ENCODE assay signal across 1 cellular context in the genomic region with DNA sequence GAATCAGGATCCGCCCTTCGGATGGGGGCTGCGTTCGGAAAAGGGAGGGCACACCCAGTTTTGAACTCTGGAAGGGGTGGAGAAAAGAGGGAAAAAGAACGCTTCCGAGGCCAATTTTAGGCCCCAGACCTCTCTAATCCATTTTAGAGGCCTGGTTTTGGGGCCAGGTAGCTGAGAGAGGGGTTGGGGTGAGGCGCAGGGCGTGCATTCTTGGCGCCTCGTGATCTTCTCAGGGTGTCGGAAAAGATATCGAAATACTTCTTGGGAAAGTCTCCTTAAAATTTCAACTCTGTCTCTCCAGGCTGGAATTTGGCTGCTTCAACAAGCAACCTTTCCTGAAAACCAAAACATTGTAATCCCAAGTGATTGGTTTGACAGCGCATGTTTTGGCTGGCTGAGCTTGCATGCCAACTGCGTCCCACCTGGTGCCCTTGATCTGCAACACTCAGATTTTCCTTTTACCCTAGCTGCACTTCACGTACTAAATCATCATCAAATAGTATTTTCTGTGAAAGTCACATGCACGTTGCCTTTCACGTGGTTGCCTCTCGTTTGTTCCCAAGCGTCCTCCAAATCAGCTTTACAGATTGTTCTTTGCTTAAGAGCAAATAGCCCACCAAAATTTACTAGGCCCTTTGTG.
TF ChIP-seq lines count a peak whose summit lies in the region.

No MANE protein-coding gene starts in this region.

TF ChIP-seq in HepG2, 621 proteins besides CTCF, POLR2A, EP300 and RAD21 (continued from another document and continues in another):
- TF ChIP-seq, protein P1, sequence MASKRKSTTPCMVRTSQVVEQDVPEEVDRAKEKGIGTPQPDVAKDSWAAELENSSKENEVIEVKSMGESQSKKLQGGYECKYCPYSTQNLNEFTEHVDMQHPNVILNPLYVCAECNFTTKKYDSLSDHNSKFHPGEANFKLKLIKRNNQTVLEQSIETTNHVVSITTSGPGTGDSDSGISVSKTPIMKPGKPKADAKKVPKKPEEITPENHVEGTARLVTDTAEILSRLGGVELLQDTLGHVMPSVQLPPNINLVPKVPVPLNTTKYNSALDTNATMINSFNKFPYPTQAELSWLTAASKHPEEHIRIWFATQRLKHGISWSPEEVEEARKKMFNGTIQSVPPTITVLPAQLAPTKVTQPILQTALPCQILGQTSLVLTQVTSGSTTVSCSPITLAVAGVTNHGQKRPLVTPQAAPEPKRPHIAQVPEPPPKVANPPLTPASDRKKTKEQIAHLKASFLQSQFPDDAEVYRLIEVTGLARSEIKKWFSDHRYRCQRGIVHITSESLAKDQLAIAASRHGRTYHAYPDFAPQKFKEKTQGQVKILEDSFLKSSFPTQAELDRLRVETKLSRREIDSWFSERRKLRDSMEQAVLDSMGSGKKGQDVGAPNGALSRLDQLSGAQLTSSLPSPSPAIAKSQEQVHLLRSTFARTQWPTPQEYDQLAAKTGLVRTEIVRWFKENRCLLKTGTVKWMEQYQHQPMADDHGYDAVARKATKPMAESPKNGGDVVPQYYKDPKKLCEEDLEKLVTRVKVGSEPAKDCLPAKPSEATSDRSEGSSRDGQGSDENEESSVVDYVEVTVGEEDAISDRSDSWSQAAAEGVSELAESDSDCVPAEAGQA (IDR thresholded peaks at IDR 0.05; ENCODE audit: low read depth) = no peak
- TF ChIP-seq, protein P1 (CRISPR knock-in tag; IDR thresholded peaks at IDR 0.05; ENCODE audit: borderline replicate concordance) = no peak
- TF ChIP-seq ESRRA (CRISPR knock-in tag; IDR thresholded peaks at IDR 0.05; ENCODE audit: low read depth) = peak; percentile 63; the same call in 1 of the 2 replicates
- no peak for TF ChIP-seq ZNF317 (CRISPR knock-in tag; IDR thresholded peaks at IDR 0.05)
- no peak for TF ChIP-seq ZNF782 (CRISPR knock-in tag; IDR thresholded peaks at IDR 0.05; ENCODE audit: borderline replicate concordance)
- no peak for TF ChIP-seq U2AF1 (optimal IDR thresholded peaks at IDR 0.05; ENCODE audit: low read depth, low read length)
- no peak for TF ChIP-seq ZNF496 (CRISPR knock-in tag; IDR thresholded peaks at IDR 0.05; ENCODE audit: insufficient replicate concordance)
- TF ChIP-seq, protein P2, sequence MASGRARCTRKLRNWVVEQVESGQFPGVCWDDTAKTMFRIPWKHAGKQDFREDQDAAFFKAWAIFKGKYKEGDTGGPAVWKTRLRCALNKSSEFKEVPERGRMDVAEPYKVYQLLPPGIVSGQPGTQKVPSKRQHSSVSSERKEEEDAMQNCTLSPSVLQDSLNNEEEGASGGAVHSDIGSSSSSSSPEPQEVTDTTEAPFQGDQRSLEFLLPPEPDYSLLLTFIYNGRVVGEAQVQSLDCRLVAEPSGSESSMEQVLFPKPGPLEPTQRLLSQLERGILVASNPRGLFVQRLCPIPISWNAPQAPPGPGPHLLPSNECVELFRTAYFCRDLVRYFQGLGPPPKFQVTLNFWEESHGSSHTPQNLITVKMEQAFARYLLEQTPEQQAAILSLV (CRISPR knock-in tag; IDR thresholded peaks at IDR 0.05; ENCODE audit: borderline replicate concordance) = no peak; the same call in 1 of the 2 replicates
- TF ChIP-seq, protein P3, sequence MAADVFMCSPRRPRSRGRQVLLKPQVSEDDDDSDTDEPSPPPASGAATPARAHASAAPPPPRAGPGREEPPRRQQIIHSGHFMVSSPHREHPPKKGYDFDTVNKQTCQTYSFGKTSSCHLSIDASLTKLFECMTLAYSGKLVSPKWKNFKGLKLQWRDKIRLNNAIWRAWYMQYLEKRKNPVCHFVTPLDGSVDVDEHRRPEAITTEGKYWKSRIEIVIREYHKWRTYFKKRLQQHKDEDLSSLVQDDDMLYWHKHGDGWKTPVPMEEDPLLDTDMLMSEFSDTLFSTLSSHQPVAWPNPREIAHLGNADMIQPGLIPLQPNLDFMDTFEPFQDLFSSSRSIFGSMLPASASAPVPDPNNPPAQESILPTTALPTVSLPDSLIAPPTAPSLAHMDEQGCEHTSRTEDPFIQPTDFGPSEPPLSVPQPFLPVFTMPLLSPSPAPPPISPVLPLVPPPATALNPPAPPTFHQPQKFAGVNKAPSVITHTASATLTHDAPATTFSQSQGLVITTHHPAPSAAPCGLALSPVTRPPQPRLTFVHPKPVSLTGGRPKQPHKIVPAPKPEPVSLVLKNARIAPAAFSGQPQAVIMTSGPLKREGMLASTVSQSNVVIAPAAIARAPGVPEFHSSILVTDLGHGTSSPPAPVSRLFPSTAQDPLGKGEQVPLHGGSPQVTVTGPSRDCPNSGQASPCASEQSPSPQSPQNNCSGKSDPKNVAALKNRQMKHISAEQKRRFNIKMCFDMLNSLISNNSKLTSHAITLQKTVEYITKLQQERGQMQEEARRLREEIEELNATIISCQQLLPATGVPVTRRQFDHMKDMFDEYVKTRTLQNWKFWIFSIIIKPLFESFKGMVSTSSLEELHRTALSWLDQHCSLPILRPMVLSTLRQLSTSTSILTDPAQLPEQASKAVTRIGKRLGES (CRISPR knock-in tag; IDR thresholded peaks at IDR 0.05; ENCODE audit: borderline replicate concordance) = no peak
- TF ChIP-seq ZNF160 (CRISPR knock-in tag; IDR thresholded peaks at IDR 0.05) = no peak
- TF ChIP-seq ARNTL (CRISPR knock-in tag; IDR thresholded peaks at IDR 0.05) = peak; percentile 48; the same call in 1 of the 2 replicates
- no peak for TF ChIP-seq IRX3 (CRISPR knock-in tag; IDR thresholded peaks at IDR 0.05; ENCODE audit: borderline replicate concordance, low read depth)
- no peak for TF ChIP-seq ZNF3 (CRISPR knock-in tag; IDR thresholded peaks at IDR 0.05)
- no peak for TF ChIP-seq POLR2G (IDR thresholded peaks at IDR 0.05; ENCODE audit: low read depth, low read length)
- TF ChIP-seq ARID2 (CRISPR knock-in tag; IDR thresholded peaks at IDR 0.05; ENCODE audit: borderline replicate concordance) = no peak
- TF ChIP-seq ZNF768 (CRISPR knock-in tag; IDR thresholded peaks at IDR 0.05) = no peak
- no peak for TF ChIP-seq ZC3H13 (CRISPR knock-in tag; IDR thresholded peaks at IDR 0.05)
- no peak for TF ChIP-seq ZNF562 (CRISPR knock-in tag; IDR thresholded peaks at IDR 0.05; ENCODE audit: borderline replicate concordance)
- TF ChIP-seq ZNF766 (CRISPR knock-in tag; IDR thresholded peaks at IDR 0.05; ENCODE audit: borderline replicate concordance) = no peak
- TF ChIP-seq ZNF234 (CRISPR knock-in tag; conservative IDR thresholded peaks at IDR 0.05) = no peak
- no peak; the same call in 1 of the 2 replicates for TF ChIP-seq TOE1 (CRISPR knock-in tag; IDR thresholded peaks at IDR 0.05)
- no peak for TF ChIP-seq ZNF792 (CRISPR knock-in tag; IDR thresholded peaks at IDR 0.05)
- TF ChIP-seq, protein P4, sequence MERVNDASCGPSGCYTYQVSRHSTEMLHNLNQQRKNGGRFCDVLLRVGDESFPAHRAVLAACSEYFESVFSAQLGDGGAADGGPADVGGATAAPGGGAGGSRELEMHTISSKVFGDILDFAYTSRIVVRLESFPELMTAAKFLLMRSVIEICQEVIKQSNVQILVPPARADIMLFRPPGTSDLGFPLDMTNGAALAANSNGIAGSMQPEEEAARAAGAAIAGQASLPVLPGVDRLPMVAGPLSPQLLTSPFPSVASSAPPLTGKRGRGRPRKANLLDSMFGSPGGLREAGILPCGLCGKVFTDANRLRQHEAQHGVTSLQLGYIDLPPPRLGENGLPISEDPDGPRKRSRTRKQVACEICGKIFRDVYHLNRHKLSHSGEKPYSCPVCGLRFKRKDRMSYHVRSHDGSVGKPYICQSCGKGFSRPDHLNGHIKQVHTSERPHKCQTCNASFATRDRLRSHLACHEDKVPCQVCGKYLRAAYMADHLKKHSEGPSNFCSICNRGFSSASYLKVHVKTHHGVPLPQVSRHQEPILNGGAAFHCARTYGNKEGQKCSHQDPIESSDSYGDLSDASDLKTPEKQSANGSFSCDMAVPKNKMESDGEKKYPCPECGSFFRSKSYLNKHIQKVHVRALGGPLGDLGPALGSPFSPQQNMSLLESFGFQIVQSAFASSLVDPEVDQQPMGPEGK (CRISPR knock-in tag; IDR thresholded peaks at IDR 0.05) = no peak
- TF ChIP-seq, protein P5, sequence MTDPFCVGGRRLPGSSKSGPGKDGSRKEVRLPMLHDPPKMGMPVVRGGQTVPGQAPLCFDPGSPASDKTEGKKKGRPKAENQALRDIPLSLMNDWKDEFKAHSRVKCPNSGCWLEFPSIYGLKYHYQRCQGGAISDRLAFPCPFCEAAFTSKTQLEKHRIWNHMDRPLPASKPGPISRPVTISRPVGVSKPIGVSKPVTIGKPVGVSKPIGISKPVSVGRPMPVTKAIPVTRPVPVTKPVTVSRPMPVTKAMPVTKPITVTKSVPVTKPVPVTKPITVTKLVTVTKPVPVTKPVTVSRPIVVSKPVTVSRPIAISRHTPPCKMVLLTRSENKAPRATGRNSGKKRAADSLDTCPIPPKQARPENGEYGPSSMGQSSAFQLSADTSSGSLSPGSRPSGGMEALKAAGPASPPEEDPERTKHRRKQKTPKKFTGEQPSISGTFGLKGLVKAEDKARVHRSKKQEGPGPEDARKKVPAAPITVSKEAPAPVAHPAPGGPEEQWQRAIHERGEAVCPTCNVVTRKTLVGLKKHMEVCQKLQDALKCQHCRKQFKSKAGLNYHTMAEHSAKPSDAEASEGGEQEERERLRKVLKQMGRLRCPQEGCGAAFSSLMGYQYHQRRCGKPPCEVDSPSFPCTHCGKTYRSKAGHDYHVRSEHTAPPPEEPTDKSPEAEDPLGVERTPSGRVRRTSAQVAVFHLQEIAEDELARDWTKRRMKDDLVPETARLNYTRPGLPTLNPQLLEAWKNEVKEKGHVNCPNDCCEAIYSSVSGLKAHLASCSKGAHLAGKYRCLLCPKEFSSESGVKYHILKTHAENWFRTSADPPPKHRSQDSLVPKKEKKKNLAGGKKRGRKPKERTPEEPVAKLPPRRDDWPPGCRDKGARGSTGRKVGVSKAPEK (CRISPR knock-in tag; IDR thresholded peaks at IDR 0.05; ENCODE audit: borderline replicate concordance) = no peak
- TF ChIP-seq, protein P6, sequence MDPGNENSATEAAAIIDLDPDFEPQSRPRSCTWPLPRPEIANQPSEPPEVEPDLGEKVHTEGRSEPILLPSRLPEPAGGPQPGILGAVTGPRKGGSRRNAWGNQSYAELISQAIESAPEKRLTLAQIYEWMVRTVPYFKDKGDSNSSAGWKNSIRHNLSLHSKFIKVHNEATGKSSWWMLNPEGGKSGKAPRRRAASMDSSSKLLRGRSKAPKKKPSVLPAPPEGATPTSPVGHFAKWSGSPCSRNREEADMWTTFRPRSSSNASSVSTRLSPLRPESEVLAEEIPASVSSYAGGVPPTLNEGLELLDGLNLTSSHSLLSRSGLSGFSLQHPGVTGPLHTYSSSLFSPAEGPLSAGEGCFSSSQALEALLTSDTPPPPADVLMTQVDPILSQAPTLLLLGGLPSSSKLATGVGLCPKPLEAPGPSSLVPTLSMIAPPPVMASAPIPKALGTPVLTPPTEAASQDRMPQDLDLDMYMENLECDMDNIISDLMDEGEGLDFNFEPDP (CRISPR knock-in tag; conservative IDR thresholded peaks at IDR 0.05) = no peak
- no peak for TF ChIP-seq KDM5A (IDR thresholded peaks at IDR 0.05; ENCODE audit: borderline replicate concordance, low read length)
- no peak for TF ChIP-seq ZNF510 (CRISPR knock-in tag; IDR thresholded peaks at IDR 0.05; ENCODE audit: low read depth)
- TF ChIP-seq, protein P7, sequence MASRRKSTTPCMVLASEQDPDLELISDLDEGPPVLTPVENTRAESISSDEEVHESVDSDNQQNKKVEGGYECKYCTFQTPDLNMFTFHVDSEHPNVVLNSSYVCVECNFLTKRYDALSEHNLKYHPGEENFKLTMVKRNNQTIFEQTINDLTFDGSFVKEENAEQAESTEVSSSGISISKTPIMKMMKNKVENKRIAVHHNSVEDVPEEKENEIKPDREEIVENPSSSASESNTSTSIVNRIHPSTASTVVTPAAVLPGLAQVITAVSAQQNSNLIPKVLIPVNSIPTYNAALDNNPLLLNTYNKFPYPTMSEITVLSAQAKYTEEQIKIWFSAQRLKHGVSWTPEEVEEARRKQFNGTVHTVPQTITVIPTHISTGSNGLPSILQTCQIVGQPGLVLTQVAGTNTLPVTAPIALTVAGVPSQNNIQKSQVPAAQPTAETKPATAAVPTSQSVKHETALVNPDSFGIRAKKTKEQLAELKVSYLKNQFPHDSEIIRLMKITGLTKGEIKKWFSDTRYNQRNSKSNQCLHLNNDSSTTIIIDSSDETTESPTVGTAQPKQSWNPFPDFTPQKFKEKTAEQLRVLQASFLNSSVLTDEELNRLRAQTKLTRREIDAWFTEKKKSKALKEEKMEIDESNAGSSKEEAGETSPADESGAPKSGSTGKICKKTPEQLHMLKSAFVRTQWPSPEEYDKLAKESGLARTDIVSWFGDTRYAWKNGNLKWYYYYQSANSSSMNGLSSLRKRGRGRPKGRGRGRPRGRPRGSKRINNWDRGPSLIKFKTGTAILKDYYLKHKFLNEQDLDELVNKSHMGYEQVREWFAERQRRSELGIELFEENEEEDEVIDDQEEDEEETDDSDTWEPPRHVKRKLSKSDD (CRISPR knock-in tag; IDR thresholded peaks at IDR 0.05; ENCODE audit: low read depth) = peak; percentile 2; the same call in 1 of the 2 replicates
- no peak for TF ChIP-seq KDM6A (CRISPR knock-in tag; IDR thresholded peaks at IDR 0.05; ENCODE audit: low read depth)
- no peak for TF ChIP-seq SP5 (CRISPR knock-in tag; IDR thresholded peaks at IDR 0.05; ENCODE audit: borderline replicate concordance, low read depth)
- TF ChIP-seq ELF4 (CRISPR knock-in tag; IDR thresholded peaks at IDR 0.05; ENCODE audit: borderline replicate concordance) = no peak
- TF ChIP-seq, protein P8, sequence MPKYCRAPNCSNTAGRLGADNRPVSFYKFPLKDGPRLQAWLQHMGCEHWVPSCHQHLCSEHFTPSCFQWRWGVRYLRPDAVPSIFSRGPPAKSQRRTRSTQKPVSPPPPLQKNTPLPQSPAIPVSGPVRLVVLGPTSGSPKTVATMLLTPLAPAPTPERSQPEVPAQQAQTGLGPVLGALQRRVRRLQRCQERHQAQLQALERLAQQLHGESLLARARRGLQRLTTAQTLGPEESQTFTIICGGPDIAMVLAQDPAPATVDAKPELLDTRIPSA (CRISPR knock-in tag; IDR thresholded peaks at IDR 0.05; ENCODE audit: borderline replicate concordance) = no peak
- no peak for TF ChIP-seq FOXK1 (CRISPR knock-in tag; IDR thresholded peaks at IDR 0.05; ENCODE audit: borderline replicate concordance, low read depth)
- TF ChIP-seq ZNF335 (CRISPR knock-in tag; IDR thresholded peaks at IDR 0.05) = 0 out of 2 replicates have a peak, but pooled peaks have one; percentile 23
- TF ChIP-seq MAFF (IDR thresholded peaks at IDR 0.05; ENCODE audit: low read depth, low read length) = no peak
- no peak for TF ChIP-seq SSRP1 (CRISPR knock-in tag; IDR thresholded peaks at IDR 0.05)
- TF ChIP-seq KLF12 (CRISPR knock-in tag; IDR thresholded peaks at IDR 0.05; ENCODE audit: borderline replicate concordance) = no peak; the same call in 1 of the 2 replicates
- no peak for TF ChIP-seq NFRKB (IDR thresholded peaks at IDR 0.05)
- no peak for TF ChIP-seq SALL1 (CRISPR knock-in tag; IDR thresholded peaks at IDR 0.05)
